ENCODE assay signal across 8 cellular contexts in the genomic region with DNA sequence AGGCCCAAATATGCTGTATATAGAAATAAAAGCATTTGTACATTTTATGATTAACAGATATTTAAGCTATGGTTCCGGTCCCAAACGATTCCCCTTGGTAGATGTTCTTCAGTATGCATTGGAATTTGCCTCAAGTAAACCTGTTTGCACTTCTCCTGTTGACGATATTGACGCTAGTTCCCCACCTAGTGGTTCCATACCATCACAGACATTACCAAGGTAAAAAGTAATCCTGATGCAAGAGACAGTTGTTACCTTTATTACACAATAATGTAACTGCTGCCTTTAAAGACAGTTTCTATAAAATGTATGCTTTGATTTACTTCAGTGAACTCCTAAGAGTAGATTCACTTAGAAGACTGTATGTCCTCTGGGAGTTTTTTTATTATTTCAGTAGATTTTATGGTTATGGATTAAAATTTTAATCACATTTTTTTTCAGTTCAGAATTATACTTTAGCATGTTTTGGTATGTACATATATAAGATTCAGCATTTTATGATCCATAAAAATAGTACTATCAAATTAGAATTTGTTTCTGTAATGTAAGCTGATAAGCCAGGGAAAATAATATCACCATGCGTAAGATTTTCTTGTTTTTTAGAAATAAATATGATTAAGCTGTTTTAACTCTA.
A peak's percentile ranks its signal among the peaks of the same experiment; 100 is the strongest.
DNase-seq lines count a peak whose midpoint lies in the region; ATAC-seq, FAIRE-seq and TF ChIP-seq lines count a peak whose summit lies in the region.

No MANE protein-coding gene starts in this region.

- H3K4me3 Mint-ChIP-seq in memory B cell: no peak overlapping the region

- peaks cover 20% of the 10 kb centered on the region for H3K36me3 Mint-ChIP-seq in memory B cell

- no peak overlapping the region for H3K27ac Mint-ChIP-seq in memory B cell

- H3K9me3 Mint-ChIP-seq in memory B cell: no peaks in the 10 kb centered on the region

- H3K9me3 ChIP-seq in AG04450 (ENCODE audit: control insufficient read depth, insufficient read depth, low read length): no peaks in the 10 kb centered on the region

- CTCF ChIA-PET in AG04450 (lab: Charles Lee): interaction anchor here (0.6 to 1.1 kb wide), 4 partner anchors 16 to 1573 kb away, joined by 3 to 5 read pairs (median 4); no protein-coding TSS in a partner anchor

- H3K4me1 Mint-ChIP-seq in memory B cell: peaks cover 3% of the 10 kb centered on the region

- peak; percentile 96 for FAIRE-seq in G401.6 (lab: Jason Lieb, UNC)

- ATAC-seq in HG02759 (IDR thresholded peaks at IDR 0.05; ENCODE audit: unreplicated experiment) (peak; percentile 85), memory B cell (ENCODE audit: low read depth) (peak; percentile 51), GM21717 (IDR thresholded peaks at IDR 0.05; ENCODE audit: unreplicated experiment) (no peak)

- no peak for DNase-seq in AG04450 (ENCODE audit: low read depth, low spot score)
- DNase-seq in OCI-M1 (lab: John Stamatoyannopoulos, UW): peak; percentile 70
- peak; percentile 81 for DNase-seq in dermis blood vessel endothelial cell
- no peak for DNase-seq in memory B cell (ENCODE audit: low spot score in 2 of 2)
- no peak for DNase-seq in activated effector memory CD4-positive, alpha-beta T cell treated with anti-CD3 and anti-CD28 coated beads, Interleukin-2, amount 50 U/mL, for 16 hours

- H3K27me3 ChIP-seq in AG04450 (ENCODE audit: control insufficient read depth, insufficient read depth, low read length): no peaks in the 10 kb centered on the region

- H3K4me3 ChIP-seq in AG04450 (ENCODE audit: low read depth, low read length): no peak overlapping the region

- H3K27me3 Mint-ChIP-seq in memory B cell: no peaks in the 10 kb centered on the region

- POLR2A ChIA-PET in AG04450 (lab: Yijun Ruan, JAX): no interaction called here

- no peak overlapping the region for H3K27ac ChIP-seq in AG04450 (ENCODE audit: low read depth, low read length)

- peak; percentile 63 for TF ChIP-seq CTCF in AG04450 (IDR thresholded peaks at IDR 0.05; ENCODE audit: low read depth, low read length)

Comparison
In these comparisons a context has a peak if more than half of its experiments do, and no peak if none do; other contexts are left out.
1. DNase-seq: peak in OCI-M1 (single experiment) and dermis blood vessel endothelial cell (single experiment); none in AG04450 (single experiment), memory B cell (0 of 2) and activated effector memory CD4-positive, alpha-beta T cell treated with anti-CD3 and anti-CD28 coated beads, Interleukin-2, amount 50 U/mL, for 16 hours (single experiment).